8 cellular contexts compared by ENCODE assay signal in genomic region chr18:55415258-55415871, GRCh38.
DNase-seq lines count a peak whose midpoint lies in the region; ATAC-seq and TF ChIP-seq lines count a peak whose summit lies in the region.

No MANE protein-coding gene starts in this region.

- H3K36me3 ChIP-seq in Peyer's patch = no peaks in the 10 kb centered on the region
- no peaks in the 10 kb centered on the region for H3K36me3 ChIP-seq in osteoblast (ENCODE audit: insufficient read depth, low read length)
- no peaks in the 10 kb centered on the region for H3K36me3 ChIP-seq in thyroid gland

- H2AFZ ChIP-seq in osteoblast (ENCODE audit: low read length) = no peak overlapping the region

- DNase-seq in DMS53 treated with DMSO at 0.1 percent for 48 hours (lab: John Stamatoyannopoulos, UW; ENCODE audit: unreplicated experiment) (peak; percentile 78), KG1 (lab: John Stamatoyannopoulos, UW) (peak; percentile 66), Peyer's patch (peak; percentile 81 to 94 (median 93)), activated T-helper 1 cell treated with Interleukin-2 at 50 U/mL for 16 hours (ENCODE audit: low read depth) (peak; percentile 13), fibroblast of the aortic adventitia (ENCODE audit: low read depth) (peak; percentile 91), osteoblast (ENCODE audit: insufficient read length, low spot score, missing footprints) (peak; percentile 39), thyroid gland (peak; percentile 85 to 90)

- intact Hi-C loops in thyroid gland (cut with DNase I) = loop anchor here (10.0 kb wide), 1 partner anchor 369 kb away; no protein-coding TSS in a partner anchor

- no peaks in the 10 kb centered on the region for H4K20me1 ChIP-seq in osteoblast (ENCODE audit: insufficient read depth, low read length)

- H3K27ac ChIP-seq in Peyer's patch = no peak overlapping the region
- H3K27ac ChIP-seq in osteoblast (ENCODE audit: low read depth, low read length) = no peak overlapping the region
- no peak overlapping the region for H3K27ac ChIP-seq in thyroid gland

- TF ChIP-seq CTCF in Peyer's patch (IDR thresholded peaks at IDR 0.05) (peak; percentile 61 to 91 (median 68)), fibroblast of the aortic adventitia (IDR thresholded peaks at IDR 0.05; ENCODE audit: insufficient read depth, low read length) (peak; percentile 86), osteoblast (IDR thresholded peaks at IDR 0.05; ENCODE audit: extremely low read depth, low read depth, low read length) (peak; percentile 97), thyroid gland (IDR thresholded peaks at IDR 0.05) (peak; percentile 69 to 93 (median 81))

- H3K27me3 ChIP-seq in Peyer's patch = no peaks in the 10 kb centered on the region
- H3K27me3 ChIP-seq in osteoblast (ENCODE audit: insufficient read depth, low read length) = no peaks in the 10 kb centered on the region
- no peaks in the 10 kb centered on the region for H3K27me3 ChIP-seq in thyroid gland

- WGBS in thyroid gland, 2 donors = 20 to 22% methylated on average over 6 of the region's 6 CpGs

- peaks cover 63% of the 10 kb centered on the region for H3K79me2 ChIP-seq in osteoblast (ENCODE audit: insufficient read depth, low read length)

- no peaks in the 10 kb centered on the region for H3K4me1 ChIP-seq in Peyer's patch
- peaks cover 17% of the 10 kb centered on the region for H3K4me1 ChIP-seq in osteoblast (ENCODE audit: insufficient read depth, low read length)
- no peaks in the 10 kb centered on the region for H3K4me1 ChIP-seq in thyroid gland

- no peaks in the 10 kb centered on the region for H3K9me3 ChIP-seq in Peyer's patch
- no peaks in the 10 kb centered on the region for H3K9me3 ChIP-seq in osteoblast (ENCODE audit: low read depth, low read length)
- no peaks in the 10 kb centered on the region for H3K9me3 ChIP-seq in thyroid gland

- H3K4me3 ChIP-seq in Peyer's patch (no peak overlapping the region), fibroblast of the aortic adventitia (ENCODE audit: low read depth, low read length) (no peak overlapping the region), osteoblast (ENCODE audit: insufficient read depth, low read length) (no peak overlapping the region), thyroid gland (replicated peaks in 1 of 3) (no peak overlapping the region)

- TF ChIP-seq POLR2A in Peyer's patch (IDR thresholded peaks at IDR 0.05) (no peak), thyroid gland (IDR thresholded peaks at IDR 0.05) (no peak)

- ATAC-seq in GM21619 (IDR thresholded peaks at IDR 0.05; ENCODE audit: unreplicated experiment) = peak; percentile 84

- H3K4me2 ChIP-seq in osteoblast (ENCODE audit: insufficient read depth, low read length) = peak overlapping the region; percentile 63

Comparison
In these comparisons a context has a peak if more than half of its experiments do, and no peak if none do; other contexts are left out.
1. DNase-seq: peak in every context shown above with its lines; median percentile 93 in Peyer's patch; 91 in fibroblast of the aortic adventitia; 88 in thyroid gland; 78 in DMS53 treated with DMSO at 0.1 percent for 48 hours; 66 in KG1; 39 in osteoblast; 13 in activated T-helper 1 cell treated with Interleukin-2 at 50 U/mL for 16 hours.